In the genomic region with DNA sequence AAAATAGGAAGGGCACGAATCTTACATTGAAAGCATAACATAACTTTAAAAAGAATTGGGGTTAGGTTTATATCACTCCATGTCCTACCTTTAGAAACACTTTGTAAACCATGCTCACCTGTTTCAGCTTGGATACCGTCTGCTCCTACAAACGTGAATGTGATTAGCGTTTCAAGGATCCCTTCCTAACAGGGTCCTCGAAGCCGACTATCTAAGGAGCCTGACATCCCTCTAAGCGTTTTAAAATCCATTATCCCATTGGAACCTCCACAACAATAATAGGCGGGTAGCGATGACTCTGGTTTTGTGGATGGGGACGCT, we compare ENCODE assay signal across 11 cellular contexts. TPM values are rescaled to one million over a fixed set of nuclear protein-coding genes. Genes with fewer than 3 reads are reported as not detected.
DNase-seq lines count a peak whose midpoint lies in the region; ATAC-seq and TF ChIP-seq lines count a peak whose summit lies in the region.
"Had no signal": no experiment of that assay in that cellular context is flagged by ENCODE, and none has a peak within 500 bp of the region (broad histone marks: within the 10 kb centered on the region; RNA-seq: fewer than 3 reads in every experiment).

No MANE protein-coding gene starts in this region.

- peaks cover 5% of the 10 kb centered on the region for H3K79me2 ChIP-seq in hepatocyte

- H3K27ac ChIP-seq in adrenal gland (peak overlapping the region in 3 of 5 donors; percentile 37 to 77 (median 66)), hepatocyte (peak overlapping the region; percentile 67), psoas muscle (peak overlapping the region; percentile 58)
- H3K27ac ChIP-seq: neutrophil had no signal

- WGBS in adrenal gland, 4 donors, result 10 to 19% (median 16%) methylated on average over 8 to 10 of the region's 10 CpGs
- 9% methylated on average over 10 of the region's 10 CpGs for WGBS in hepatocyte (ENCODE audit: low lambda C conversion rate, missing lambda C conversion rate)
- WGBS in psoas muscle, 3 donors, result 27 to 33% (median 31%) methylated on average over 10 of the region's 10 CpGs

- TF ChIP-seq POLR2A in adrenal gland (IDR thresholded peaks at IDR 0.05), result no peak

- DNase-seq in ELR (ENCODE audit: low read depth) (peak; percentile 7), adrenal gland (no peak), hepatocyte (ENCODE audit: low spot score) (no peak), psoas muscle (no peak), SIG-M5 (lab: John Stamatoyannopoulos, UW) (no peak), NCI-H446 (lab: John Stamatoyannopoulos, UW) (no peak), NAMALWA (ENCODE audit: low spot score) (no peak), posterior cingulate gyrus (no peak)
- DNase-seq: activated CD4-positive, alpha-beta T cell treated with anti-CD3 and anti-CD28 coated beads, Interleukin-2, amount 50 U/mL, for 4 hours; Kasumi-1 had no signal

- H3K9me2 ChIP-seq in hepatocyte (replicated peaks; ENCODE audit: insufficient read depth), result no peaks in the 10 kb centered on the region

- H4K20me1 ChIP-seq in hepatocyte (ENCODE audit: insufficient read depth, poor library complexity, severe bottlenecking), result no peaks in the 10 kb centered on the region

- intact Hi-C loops in adrenal gland (cut with DNase I), result no loop called here
- intact Hi-C loops in psoas muscle (cut with DNase I), result no loop called here
- intact Hi-C loops in posterior cingulate gyrus (cut with DNase I), result loop anchor here (5.0 kb wide), 1 partner anchor 321 kb away; the partner anchor contains the start of gene TXN

- H3K36me3 ChIP-seq in adrenal gland (replicated peaks in 1 of 2) (no peaks in the 10 kb centered on the region), hepatocyte (replicated peaks; ENCODE audit: insufficient read depth, low read depth) (no peaks in the 10 kb centered on the region), psoas muscle (ENCODE audit: insufficient read depth in 1 of 2, low read depth in 1 of 2) (no peaks in the 10 kb centered on the region)
- H3K36me3 ChIP-seq: neutrophil had no signal

- H2AFZ ChIP-seq in hepatocyte, result peak overlapping the region; percentile 82

- peak overlapping the region; percentile 95 for H3K4me2 ChIP-seq in hepatocyte

- TF ChIP-seq CTCF in adrenal gland (IDR thresholded peaks at IDR 0.05) (no peak), hepatocyte (IDR thresholded peaks at IDR 0.05; ENCODE audit: poor library complexity) (no peak), psoas muscle (IDR thresholded peaks at IDR 0.05) (no peak)

- H3K4me1 ChIP-seq in adrenal gland (replicated peaks in 1 of 2) (no peaks in the 10 kb centered on the region), hepatocyte (ENCODE audit: insufficient read depth) (no peaks in the 10 kb centered on the region), psoas muscle (no peaks in the 10 kb centered on the region)

- H3K9me3 ChIP-seq in adrenal gland (replicated peaks in 1 of 3), result peaks cover 0 to 13% (median 0%) of the 10 kb centered on the region in 3 donors
- no peaks in the 10 kb centered on the region for H3K9me3 ChIP-seq in hepatocyte (ENCODE audit: low read depth)
- no peaks in the 10 kb centered on the region for H3K9me3 ChIP-seq in psoas muscle
- H3K9me3 ChIP-seq: neutrophil had no signal

- H3K27me3 ChIP-seq in adrenal gland (peaks cover 25% of the 10 kb centered on the region), hepatocyte (peaks cover 34% of the 10 kb centered on the region), psoas muscle (ENCODE audit: insufficient read depth in 3 of 3, low read length in 2 of 3) (peaks cover 3 to 39% (median 10%) of the 10 kb centered on the region in 3 donors)

- peak overlapping the region in 2 of 4 donors; percentile 1 to 57 for H3K4me3 ChIP-seq in adrenal gland
- H3K4me3 ChIP-seq in hepatocyte, result peak overlapping the region; percentile 79
- peak overlapping the region; percentile 62 for H3K4me3 ChIP-seq in psoas muscle

- ATAC-seq in psoas muscle, result no peak

RNA-seq across cellular contexts. Expression of gene SVEP1, which starts 1.0 kb away (rescaled TPM):
- 10 to 100 TPM; 14.0 to 45.3 (median 24.4) TPM for total RNA-seq in adrenal gland
- 1 to 10 TPM; 2.2 to 7.0 (median 5.1) TPM for polyA plus RNA-seq in adrenal gland
- 13.3 and 14.6 TPM in 2 replicates for total RNA-seq in hepatocyte
- 4.7 and 5.3 TPM in 2 replicates for polyA plus RNA-seq in hepatocyte
- total RNA-seq in psoas muscle, result 10 to 100 TPM in 3 of 4 donors, 1 to 10 TPM in 1; 5.5 to 16.3 (median 13.5) TPM
- polyA plus RNA-seq in psoas muscle, result 1 to 10 TPM in 2 of 3 donors, under 1 TPM in 1; 0.78 to 1.9 (median 1.0) TPM
